ENCODE assay signal across 1 cellular context in the genomic region with DNA sequence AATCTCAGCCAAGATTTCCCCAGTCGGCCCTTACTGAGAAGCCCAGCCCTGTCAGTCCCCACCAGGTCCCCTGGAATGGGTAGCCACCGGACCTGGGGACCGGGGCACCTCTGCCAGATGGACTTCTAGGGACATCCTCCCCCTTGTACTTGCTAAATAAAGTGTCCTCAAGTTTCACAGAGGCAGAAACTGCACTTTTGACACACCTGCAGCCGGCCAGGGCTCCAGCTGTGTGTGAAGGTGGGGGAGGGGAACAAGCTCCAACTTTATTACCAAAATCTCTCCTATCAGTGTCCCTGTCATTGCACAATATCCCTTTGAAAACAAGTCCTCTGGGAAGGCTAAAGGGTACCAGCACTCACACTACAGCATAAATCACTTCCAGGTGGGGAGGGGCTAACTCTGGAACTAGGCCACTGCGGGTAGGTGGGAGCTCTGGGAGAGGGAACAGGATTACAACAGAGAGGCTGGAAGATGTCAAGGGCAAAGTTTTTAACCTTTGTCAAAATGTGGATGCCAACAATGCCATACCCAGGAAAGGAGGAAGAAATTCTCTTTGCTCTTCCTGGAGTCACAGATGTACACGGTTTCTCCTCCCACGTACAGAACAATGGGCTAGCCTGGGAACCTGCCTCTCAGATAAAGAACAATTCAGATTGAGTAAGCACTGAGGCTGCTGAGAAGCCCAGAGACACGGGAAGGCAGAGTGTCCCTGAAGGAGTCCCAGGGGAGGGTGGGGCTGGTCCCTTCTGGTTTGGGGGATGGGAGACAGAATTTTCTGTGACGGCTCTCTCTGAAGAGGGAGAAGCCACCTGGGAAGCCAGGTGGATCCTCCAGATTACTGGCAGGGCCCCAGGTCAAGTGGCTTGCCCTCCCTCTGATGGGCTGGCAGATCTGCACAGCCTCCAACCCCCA.
TF ChIP-seq lines count a peak whose summit lies in the region.

No MANE protein-coding gene starts in this region.

TF ChIP-seq in HepG2, 621 proteins besides CTCF, POLR2A, EP300 and RAD21 (continued from another document and continues in another):
- TF ChIP-seq, protein P1, sequence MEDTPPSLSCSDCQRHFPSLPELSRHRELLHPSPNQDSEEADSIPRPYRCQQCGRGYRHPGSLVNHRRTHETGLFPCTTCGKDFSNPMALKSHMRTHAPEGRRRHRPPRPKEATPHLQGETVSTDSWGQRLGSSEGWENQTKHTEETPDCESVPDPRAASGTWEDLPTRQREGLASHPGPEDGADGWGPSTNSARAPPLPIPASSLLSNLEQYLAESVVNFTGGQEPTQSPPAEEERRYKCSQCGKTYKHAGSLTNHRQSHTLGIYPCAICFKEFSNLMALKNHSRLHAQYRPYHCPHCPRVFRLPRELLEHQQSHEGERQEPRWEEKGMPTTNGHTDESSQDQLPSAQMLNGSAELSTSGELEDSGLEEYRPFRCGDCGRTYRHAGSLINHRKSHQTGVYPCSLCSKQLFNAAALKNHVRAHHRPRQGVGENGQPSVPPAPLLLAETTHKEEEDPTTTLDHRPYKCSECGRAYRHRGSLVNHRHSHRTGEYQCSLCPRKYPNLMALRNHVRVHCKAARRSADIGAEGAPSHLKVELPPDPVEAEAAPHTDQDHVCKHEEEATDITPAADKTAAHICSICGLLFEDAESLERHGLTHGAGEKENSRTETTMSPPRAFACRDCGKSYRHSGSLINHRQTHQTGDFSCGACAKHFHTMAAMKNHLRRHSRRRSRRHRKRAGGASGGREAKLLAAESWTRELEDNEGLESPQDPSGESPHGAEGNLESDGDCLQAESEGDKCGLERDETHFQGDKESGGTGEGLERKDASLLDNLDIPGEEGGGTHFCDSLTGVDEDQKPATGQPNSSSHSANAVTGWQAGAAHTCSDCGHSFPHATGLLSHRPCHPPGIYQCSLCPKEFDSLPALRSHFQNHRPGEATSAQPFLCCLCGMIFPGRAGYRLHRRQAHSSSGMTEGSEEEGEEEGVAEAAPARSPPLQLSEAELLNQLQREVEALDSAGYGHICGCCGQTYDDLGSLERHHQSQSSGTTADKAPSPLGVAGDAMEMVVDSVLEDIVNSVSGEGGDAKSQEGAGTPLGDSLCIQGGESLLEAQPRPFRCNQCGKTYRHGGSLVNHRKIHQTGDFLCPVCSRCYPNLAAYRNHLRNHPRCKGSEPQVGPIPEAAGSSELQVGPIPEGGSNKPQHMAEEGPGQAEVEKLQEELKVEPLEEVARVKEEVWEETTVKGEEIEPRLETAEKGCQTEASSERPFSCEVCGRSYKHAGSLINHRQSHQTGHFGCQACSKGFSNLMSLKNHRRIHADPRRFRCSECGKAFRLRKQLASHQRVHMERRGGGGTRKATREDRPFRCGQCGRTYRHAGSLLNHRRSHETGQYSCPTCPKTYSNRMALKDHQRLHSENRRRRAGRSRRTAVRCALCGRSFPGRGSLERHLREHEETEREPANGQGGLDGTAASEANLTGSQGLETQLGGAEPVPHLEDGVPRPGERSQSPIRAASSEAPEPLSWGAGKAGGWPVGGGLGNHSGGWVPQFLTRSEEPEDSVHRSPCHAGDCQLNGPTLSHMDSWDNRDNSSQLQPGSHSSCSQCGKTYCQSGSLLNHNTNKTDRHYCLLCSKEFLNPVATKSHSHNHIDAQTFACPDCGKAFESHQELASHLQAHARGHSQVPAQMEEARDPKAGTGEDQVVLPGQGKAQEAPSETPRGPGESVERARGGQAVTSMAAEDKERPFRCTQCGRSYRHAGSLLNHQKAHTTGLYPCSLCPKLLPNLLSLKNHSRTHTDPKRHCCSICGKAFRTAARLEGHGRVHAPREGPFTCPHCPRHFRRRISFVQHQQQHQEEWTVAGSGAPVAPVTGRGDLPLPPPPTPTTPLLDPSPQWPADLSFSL (CRISPR knock-in tag; IDR thresholded peaks at IDR 0.05): no peak
- TF ChIP-seq KMT2B (CRISPR knock-in tag; IDR thresholded peaks at IDR 0.05) (peak; percentile 38; the same call in 1 of the 2 replicates), MIER2 (CRISPR knock-in tag; IDR thresholded peaks at IDR 0.05) (peak; percentile 56), ZNF629 (CRISPR knock-in tag; conservative IDR thresholded peaks at IDR 0.05) (peak; percentile 22), HMG20A (CRISPR knock-in tag; IDR thresholded peaks at IDR 0.05; ENCODE audit: borderline replicate concordance) (peak; percentile 62; the same call in 1 of the 2 replicates), ZC3H4 (CRISPR knock-in tag; IDR thresholded peaks at IDR 0.05; ENCODE audit: borderline replicate concordance) (no peak), ZNF207 (IDR thresholded peaks at IDR 0.05; ENCODE audit: borderline replicate concordance) (no peak), MYC (CRISPR knock-in tag; IDR thresholded peaks at IDR 0.05; ENCODE audit: borderline replicate concordance) (peak; percentile 54; the same call in 1 of the 2 replicates), ELF3 (CRISPR knock-in tag; IDR thresholded peaks at IDR 0.05) (peak; percentile 79), ZNF598 (CRISPR knock-in tag; IDR thresholded peaks at IDR 0.05; ENCODE audit: borderline replicate concordance) (no peak; the same call in 1 of the 2 replicates), SETDB1 (CRISPR knock-in tag; IDR thresholded peaks at IDR 0.05; ENCODE audit: borderline replicate concordance) (no peak), SRSF1 (optimal IDR thresholded peaks at IDR 0.05; ENCODE audit: low read depth, low read length) (no peak), WIZ (CRISPR knock-in tag; IDR thresholded peaks at IDR 0.05) (0 out of 2 replicates have a peak, but pooled peaks have one; percentile 81), CEBPB (IDR thresholded peaks at IDR 0.05; ENCODE audit: borderline replicate concordance, low read depth, low read length) (peak; percentile 96), SRSF9 (IDR thresholded peaks at IDR 0.05; ENCODE audit: borderline replicate concordance, insufficient read depth, low read depth, low read length, poor library complexity, severe bottlenecking) (no peak), GLI4 (CRISPR knock-in tag; IDR thresholded peaks at IDR 0.05; ENCODE audit: borderline replicate concordance) (no peak)
- TF ChIP-seq, protein P2, sequence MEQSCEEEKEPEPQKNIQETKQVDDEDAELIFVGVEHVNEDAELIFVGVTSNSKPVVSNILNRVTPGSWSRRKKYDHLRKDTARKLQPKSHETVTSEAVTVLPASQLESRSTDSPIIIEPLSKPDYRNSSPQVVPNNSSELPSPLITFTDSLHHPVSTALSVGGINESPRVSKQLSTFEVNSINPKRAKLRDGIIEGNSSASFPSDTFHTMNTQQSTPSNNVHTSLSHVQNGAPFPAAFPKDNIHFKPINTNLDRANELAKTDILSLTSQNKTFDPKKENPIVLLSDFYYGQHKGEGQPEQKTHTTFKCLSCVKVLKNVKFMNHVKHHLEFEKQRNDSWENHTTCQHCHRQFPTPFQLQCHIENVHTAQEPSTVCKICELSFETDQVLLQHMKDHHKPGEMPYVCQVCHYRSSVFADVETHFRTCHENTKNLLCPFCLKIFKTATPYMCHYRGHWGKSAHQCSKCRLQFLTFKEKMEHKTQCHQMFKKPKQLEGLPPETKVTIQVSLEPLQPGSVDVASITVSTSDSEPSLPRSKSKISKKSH (CRISPR knock-in tag; IDR thresholded peaks at IDR 0.05; ENCODE audit: borderline replicate concordance): peak; percentile 31; the same call in 1 of the 2 replicates
- TF ChIP-seq, protein P3, sequence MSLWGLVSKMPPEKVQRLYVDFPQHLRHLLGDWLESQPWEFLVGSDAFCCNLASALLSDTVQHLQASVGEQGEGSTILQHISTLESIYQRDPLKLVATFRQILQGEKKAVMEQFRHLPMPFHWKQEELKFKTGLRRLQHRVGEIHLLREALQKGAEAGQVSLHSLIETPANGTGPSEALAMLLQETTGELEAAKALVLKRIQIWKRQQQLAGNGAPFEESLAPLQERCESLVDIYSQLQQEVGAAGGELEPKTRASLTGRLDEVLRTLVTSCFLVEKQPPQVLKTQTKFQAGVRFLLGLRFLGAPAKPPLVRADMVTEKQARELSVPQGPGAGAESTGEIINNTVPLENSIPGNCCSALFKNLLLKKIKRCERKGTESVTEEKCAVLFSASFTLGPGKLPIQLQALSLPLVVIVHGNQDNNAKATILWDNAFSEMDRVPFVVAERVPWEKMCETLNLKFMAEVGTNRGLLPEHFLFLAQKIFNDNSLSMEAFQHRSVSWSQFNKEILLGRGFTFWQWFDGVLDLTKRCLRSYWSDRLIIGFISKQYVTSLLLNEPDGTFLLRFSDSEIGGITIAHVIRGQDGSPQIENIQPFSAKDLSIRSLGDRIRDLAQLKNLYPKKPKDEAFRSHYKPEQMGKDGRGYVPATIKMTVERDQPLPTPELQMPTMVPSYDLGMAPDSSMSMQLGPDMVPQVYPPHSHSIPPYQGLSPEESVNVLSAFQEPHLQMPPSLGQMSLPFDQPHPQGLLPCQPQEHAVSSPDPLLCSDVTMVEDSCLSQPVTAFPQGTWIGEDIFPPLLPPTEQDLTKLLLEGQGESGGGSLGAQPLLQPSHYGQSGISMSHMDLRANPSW (CRISPR knock-in tag; IDR thresholded peaks at IDR 0.05; ENCODE audit: borderline replicate concordance): no peak
- TF ChIP-seq, protein P4, sequence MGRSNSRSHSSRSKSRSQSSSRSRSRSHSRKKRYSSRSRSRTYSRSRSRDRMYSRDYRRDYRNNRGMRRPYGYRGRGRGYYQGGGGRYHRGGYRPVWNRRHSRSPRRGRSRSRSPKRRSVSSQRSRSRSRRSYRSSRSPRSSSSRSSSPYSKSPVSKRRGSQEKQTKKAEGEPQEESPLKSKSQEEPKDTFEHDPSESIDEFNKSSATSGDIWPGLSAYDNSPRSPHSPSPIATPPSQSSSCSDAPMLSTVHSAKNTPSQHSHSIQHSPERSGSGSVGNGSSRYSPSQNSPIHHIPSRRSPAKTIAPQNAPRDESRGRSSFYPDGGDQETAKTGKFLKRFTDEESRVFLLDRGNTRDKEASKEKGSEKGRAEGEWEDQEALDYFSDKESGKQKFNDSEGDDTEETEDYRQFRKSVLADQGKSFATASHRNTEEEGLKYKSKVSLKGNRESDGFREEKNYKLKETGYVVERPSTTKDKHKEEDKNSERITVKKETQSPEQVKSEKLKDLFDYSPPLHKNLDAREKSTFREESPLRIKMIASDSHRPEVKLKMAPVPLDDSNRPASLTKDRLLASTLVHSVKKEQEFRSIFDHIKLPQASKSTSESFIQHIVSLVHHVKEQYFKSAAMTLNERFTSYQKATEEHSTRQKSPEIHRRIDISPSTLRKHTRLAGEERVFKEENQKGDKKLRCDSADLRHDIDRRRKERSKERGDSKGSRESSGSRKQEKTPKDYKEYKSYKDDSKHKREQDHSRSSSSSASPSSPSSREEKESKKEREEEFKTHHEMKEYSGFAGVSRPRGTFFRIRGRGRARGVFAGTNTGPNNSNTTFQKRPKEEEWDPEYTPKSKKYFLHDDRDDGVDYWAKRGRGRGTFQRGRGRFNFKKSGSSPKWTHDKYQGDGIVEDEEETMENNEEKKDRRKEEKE (IDR thresholded peaks at IDR 0.05): no peak
- TF ChIP-seq, protein P5, sequence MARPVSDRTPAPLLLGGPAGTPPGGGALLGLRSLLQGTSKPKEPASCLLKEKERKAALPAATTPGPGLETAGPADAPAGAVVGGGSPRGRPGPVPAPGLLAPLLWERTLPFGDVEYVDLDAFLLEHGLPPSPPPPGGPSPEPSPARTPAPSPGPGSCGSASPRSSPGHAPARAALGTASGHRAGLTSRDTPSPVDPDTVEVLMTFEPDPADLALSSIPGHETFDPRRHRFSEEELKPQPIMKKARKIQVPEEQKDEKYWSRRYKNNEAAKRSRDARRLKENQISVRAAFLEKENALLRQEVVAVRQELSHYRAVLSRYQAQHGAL (CRISPR knock-in tag; IDR thresholded peaks at IDR 0.05; ENCODE audit: not compliant biosample characterization): no peak
- TF ChIP-seq, protein P6, sequence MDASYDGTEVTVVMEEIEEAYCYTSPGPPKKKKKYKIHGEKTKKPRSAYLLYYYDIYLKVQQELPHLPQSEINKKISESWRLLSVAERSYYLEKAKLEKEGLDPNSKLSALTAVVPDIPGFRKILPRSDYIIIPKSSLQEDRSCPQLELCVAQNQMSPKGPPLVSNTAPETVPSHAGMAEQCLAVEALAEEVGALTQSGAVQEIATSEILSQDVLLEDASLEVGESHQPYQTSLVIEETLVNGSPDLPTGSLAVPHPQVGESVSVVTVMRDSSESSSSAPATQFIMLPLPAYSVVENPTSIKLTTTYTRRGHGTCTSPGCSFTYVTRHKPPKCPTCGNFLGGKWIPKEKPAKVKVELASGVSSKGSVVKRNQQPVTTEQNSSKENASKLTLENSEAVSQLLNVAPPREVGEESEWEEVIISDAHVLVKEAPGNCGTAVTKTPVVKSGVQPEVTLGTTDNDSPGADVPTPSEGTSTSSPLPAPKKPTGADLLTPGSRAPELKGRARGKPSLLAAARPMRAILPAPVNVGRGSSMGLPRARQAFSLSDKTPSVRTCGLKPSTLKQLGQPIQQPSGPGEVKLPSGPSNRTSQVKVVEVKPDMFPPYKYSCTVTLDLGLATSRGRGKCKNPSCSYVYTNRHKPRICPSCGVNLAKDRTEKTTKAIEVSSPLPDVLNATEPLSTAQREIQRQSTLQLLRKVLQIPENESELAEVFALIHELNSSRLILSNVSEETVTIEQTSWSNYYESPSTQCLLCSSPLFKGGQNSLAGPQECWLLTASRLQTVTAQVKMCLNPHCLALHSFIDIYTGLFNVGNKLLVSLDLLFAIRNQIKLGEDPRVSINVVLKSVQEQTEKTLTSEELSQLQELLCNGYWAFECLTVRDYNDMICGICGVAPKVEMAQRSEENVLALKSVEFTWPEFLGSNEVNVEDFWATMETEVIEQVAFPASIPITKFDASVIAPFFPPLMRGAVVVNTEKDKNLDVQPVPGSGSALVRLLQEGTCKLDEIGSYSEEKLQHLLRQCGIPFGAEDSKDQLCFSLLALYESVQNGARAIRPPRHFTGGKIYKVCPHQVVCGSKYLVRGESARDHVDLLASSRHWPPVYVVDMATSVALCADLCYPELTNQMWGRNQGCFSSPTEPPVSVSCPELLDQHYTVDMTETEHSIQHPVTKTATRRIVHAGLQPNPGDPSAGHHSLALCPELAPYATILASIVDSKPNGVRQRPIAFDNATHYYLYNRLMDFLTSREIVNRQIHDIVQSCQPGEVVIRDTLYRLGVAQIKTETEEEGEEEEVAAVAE (CRISPR knock-in tag; IDR thresholded peaks at IDR 0.05; ENCODE audit: borderline replicate concordance): peak; percentile 85; the same call in 1 of the 2 replicates
- TF ChIP-seq, protein P7, sequence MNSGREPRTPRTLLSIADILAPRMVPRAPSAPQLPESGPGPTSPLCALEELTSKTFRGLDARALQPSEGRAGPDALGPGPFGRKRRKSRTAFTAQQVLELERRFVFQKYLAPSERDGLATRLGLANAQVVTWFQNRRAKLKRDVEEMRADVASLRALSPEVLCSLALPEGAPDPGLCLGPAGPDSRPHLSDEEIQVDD (CRISPR knock-in tag; IDR thresholded peaks at IDR 0.05; ENCODE audit: borderline replicate concordance): no peak
- TF ChIP-seq, protein P8, sequence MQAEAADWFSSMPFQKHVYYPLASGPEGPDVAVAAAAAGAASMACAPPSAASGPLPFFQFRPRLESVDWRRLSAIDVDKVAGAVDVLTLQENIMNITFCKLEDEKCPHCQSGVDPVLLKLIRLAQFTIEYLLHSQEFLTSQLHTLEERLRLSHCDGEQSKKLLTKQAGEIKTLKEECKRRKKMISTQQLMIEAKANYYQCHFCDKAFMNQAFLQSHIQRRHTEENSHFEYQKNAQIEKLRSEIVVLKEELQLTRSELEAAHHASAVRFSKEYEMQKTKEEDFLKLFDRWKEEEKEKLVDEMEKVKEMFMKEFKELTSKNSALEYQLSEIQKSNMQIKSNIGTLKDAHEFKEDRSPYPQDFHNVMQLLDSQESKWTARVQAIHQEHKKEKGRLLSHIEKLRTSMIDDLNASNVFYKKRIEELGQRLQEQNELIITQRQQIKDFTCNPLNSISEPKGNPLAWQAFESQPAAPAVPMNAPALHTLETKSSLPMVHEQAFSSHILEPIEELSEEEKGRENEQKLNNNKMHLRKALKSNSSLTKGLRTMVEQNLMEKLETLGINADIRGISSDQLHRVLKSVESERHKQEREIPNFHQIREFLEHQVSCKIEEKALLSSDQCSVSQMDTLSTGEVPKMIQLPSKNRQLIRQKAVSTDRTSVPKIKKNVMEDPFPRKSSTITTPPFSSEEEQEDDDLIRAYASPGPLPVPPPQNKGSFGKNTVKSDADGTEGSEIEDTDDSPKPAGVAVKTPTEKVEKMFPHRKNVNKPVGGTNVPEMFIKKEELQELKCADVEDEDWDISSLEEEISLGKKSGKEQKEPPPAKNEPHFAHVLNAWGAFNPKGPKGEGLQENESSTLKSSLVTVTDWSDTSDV (CRISPR knock-in tag; IDR thresholded peaks at IDR 0.05): no peak
